ENCODE assay signal across 28 cellular contexts in genomic region chr10:75353183-75353582, GRCh38.
"Had no signal": no experiment of that assay in that cellular context is flagged by ENCODE, and none has a peak within 500 bp of the region (broad histone marks: within the 10 kb centered on the region; RNA-seq: fewer than 3 reads in every experiment).

No MANE protein-coding gene starts in this region.

- H3K27me3 Mint-ChIP-seq: activated CD4-positive, alpha-beta T cell treated with anti-CD3 and anti-CD28 coated beads, Interleukin-2, amount 10 ng/mL, durations not matched to agents 24 days and 14 days; activated CD8-positive, alpha-beta T cell treated with anti-CD3 and anti-CD28 coated beads for 36 hours had no signal

- DNase-seq: activated CD4-positive, alpha-beta T cell treated with anti-CD3 and anti-CD28 coated beads, Interleukin-2, amount 10 ng/mL, durations not matched to agents 24 days and 14 days; activated CD8-positive, alpha-beta memory T cell treated with anti-CD3 and anti-CD28 coated beads, Interleukin-2, amount 10 ng/mL, durations not matched to agents 7 days and 5 days; activated CD8-positive, alpha-beta T cell treated with anti-CD3 and anti-CD28 coated beads for 36 hours; activated gamma-delta T cell treated with Interleukin-2 at 50 U/mL for 16 hours; activated T-cell treated with anti-CD3 and anti-CD28 coated beads for 4 hours; aorta; central memory CD4-positive, alpha-beta T cell; effector memory CD8-positive, alpha-beta T cell; hypothalamus; left ventricle myocardium inferior; mammary epithelial cell; midbrain; spleen; stimulated activated CD4-positive, alpha-beta T cell treated with anti-CD3 and anti-CD28 coated beads, Interleukin-4, amount 100 ng/mL, for 1 hour; stimulated activated naive CD8-positive, alpha-beta T cell treated with anti-CD3 and anti-CD28 coated beads, Interleukin-15, Interleukin-2, amounts not matched to agents 100 U/mL and 50 U/mL, for 24 hours; substantia nigra; SW 1271; thyroid gland; upper lobe of right lung had no signal

- H3K4me1 ChIP-seq: esophagus muscularis mucosa, left ventricle myocardium inferior, thyroid gland, upper lobe of right lung had no signal

- H3K36me3 ChIP-seq: esophagus muscularis mucosa, left ventricle myocardium inferior, spleen, thyroid gland, upper lobe of right lung had no signal

- H3K9me3 ChIP-seq: thyroid gland, upper lobe of right lung had no signal

- H3K27me3 ChIP-seq: esophagus muscularis mucosa, spleen, thyroid gland, upper lobe of right lung had no signal

- ATAC-seq: activated CD4-positive, CD25-positive, alpha-beta regulatory T cell treated with anti-CD3 and anti-CD28 coated beads, Interleukin-2, amount 50 U/mL, for 24 hours; activated CD8-positive, alpha-beta memory T cell treated with anti-CD3 and anti-CD28 coated beads, Interleukin-2, amount 10 ng/mL, durations not matched to agents 7 days and 5 days; activated CD8-positive, alpha-beta T cell treated with anti-CD3 and anti-CD28 coated beads for 36 hours; effector memory CD8-positive, alpha-beta T cell; stimulated activated naive CD8-positive, alpha-beta T cell treated with anti-CD3 and anti-CD28 coated beads, Interleukin-15, Interleukin-2, amounts not matched to agents 100 U/mL and 50 U/mL, for 24 hours; upper lobe of right lung had no signal

- H3K4me3 Mint-ChIP-seq: activated CD4-positive, alpha-beta T cell treated with anti-CD3 and anti-CD28 coated beads, Interleukin-2, amount 10 ng/mL, durations not matched to agents 24 days and 14 days; activated CD8-positive, alpha-beta memory T cell treated with anti-CD3 and anti-CD28 coated beads, Interleukin-2, amount 10 ng/mL, durations not matched to agents 7 days and 5 days; activated CD8-positive, alpha-beta T cell treated with anti-CD3 and anti-CD28 coated beads for 36 hours; activated naive CD4-positive, alpha-beta T cell treated with anti-CD3 and anti-CD28 coated beads, Interleukin-2, amount 50 U/mL, for 24 hours; brain; effector memory CD8-positive, alpha-beta T cell; nephron had no signal

- H3K27ac Mint-ChIP-seq: activated CD4-positive, alpha-beta T cell treated with anti-CD3 and anti-CD28 coated beads, Interleukin-2, amount 10 ng/mL, durations not matched to agents 24 days and 14 days; activated CD8-positive, alpha-beta memory T cell treated with anti-CD3 and anti-CD28 coated beads, Interleukin-2, amount 10 ng/mL, durations not matched to agents 7 days and 5 days; activated CD8-positive, alpha-beta T cell treated with anti-CD3 and anti-CD28 coated beads for 36 hours; activated naive CD4-positive, alpha-beta T cell treated with anti-CD3 and anti-CD28 coated beads, Interleukin-2, amount 50 U/mL, for 24 hours; effector memory CD8-positive, alpha-beta T cell; nephron had no signal

- H3K4me1 Mint-ChIP-seq: activated CD4-positive, alpha-beta T cell treated with anti-CD3 and anti-CD28 coated beads, Interleukin-2, amount 10 ng/mL, durations not matched to agents 24 days and 14 days; activated CD8-positive, alpha-beta memory T cell treated with anti-CD3 and anti-CD28 coated beads, Interleukin-2, amount 10 ng/mL, durations not matched to agents 7 days and 5 days; activated naive CD4-positive, alpha-beta T cell treated with anti-CD3 and anti-CD28 coated beads, Interleukin-2, amount 50 U/mL, for 24 hours had no signal

- H3K4me3 ChIP-seq: esophagus muscularis mucosa, left ventricle myocardium inferior, SK-N-MC, spleen, thyroid gland, upper lobe of right lung had no signal

- H3K27ac ChIP-seq: esophagus muscularis mucosa, left ventricle myocardium inferior, SK-N-MC, thyroid gland, upper lobe of right lung, VCaP had no signal

- H3K9me3 Mint-ChIP-seq: activated CD4-positive, alpha-beta T cell treated with anti-CD3 and anti-CD28 coated beads, Interleukin-2, amount 10 ng/mL, durations not matched to agents 24 days and 14 days; activated CD8-positive, alpha-beta T cell treated with anti-CD3 and anti-CD28 coated beads for 36 hours; activated naive CD4-positive, alpha-beta T cell treated with anti-CD3 and anti-CD28 coated beads, Interleukin-2, amount 50 U/mL, for 24 hours; effector memory CD8-positive, alpha-beta T cell; nephron had no signal

- FAIRE-seq: frontal cortex, keratinocyte had no signal

- H3K36me3 Mint-ChIP-seq: activated CD8-positive, alpha-beta memory T cell treated with anti-CD3 and anti-CD28 coated beads, Interleukin-2, amount 10 ng/mL, durations not matched to agents 7 days and 5 days; activated naive CD4-positive, alpha-beta T cell treated with anti-CD3 and anti-CD28 coated beads, Interleukin-2, amount 50 U/mL, for 24 hours; brain had no signal
